In the genomic region with DNA sequence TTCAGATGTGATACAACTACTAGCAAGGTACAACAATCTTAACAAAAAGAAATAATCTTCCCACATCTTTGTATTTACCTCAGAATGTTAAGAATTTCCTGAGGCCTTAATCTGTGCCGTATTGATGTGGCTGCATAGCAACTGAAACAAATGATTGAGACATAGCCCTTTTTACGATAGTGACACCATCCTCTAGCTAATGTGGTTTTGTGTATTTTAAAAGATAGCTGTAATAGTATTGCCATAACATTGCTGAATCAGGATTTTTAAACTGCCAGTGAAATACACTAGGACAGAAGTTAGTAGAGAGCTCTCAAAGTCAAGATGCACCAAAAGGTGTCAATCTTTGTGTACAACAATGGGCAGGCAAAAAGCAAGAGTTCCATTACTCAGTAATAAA, we compare ENCODE assay signal across 1 cellular context.
A peak's percentile ranks its signal among the peaks of the same experiment; 100 is the strongest.
TF ChIP-seq lines count a peak whose summit lies in the region.

No MANE protein-coding gene starts in this region.

TF ChIP-seq in IMR-90, 13 proteins besides CTCF, POLR2A, EP300 and RAD21:
- TF ChIP-seq MAFK (IDR thresholded peaks at IDR 0.05; ENCODE audit: low read depth, low read length) (peak; percentile 24; the same call in 1 of the 2 replicates), MAZ (IDR thresholded peaks at IDR 0.05; ENCODE audit: borderline replicate concordance, low read depth, low read length) (no peak)
